1 cellular context compared by ENCODE assay signal in genomic region chr1:53685272-53686051, GRCh38.
TF ChIP-seq lines count a peak whose summit lies in the region.

No MANE protein-coding gene starts in this region.

TF ChIP-seq in IMR-90, 13 proteins besides CTCF, POLR2A, EP300 and RAD21 (continued from another document):
- TF ChIP-seq, protein P1, sequence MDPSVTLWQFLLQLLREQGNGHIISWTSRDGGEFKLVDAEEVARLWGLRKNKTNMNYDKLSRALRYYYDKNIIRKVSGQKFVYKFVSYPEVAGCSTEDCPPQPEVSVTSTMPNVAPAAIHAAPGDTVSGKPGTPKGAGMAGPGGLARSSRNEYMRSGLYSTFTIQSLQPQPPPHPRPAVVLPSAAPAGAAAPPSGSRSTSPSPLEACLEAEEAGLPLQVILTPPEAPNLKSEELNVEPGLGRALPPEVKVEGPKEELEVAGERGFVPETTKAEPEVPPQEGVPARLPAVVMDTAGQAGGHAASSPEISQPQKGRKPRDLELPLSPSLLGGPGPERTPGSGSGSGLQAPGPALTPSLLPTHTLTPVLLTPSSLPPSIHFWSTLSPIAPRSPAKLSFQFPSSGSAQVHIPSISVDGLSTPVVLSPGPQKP (IDR thresholded peaks at IDR 0.05; ENCODE audit: borderline replicate concordance, low read depth, low read length): no peak
- no peak for TF ChIP-seq NFE2L2 (IDR thresholded peaks at IDR 0.05; ENCODE audit: low read depth, low read length)
- TF ChIP-seq CEBPB (IDR thresholded peaks at IDR 0.05; ENCODE audit: low read depth, low read length): no peak
- no peak for TF ChIP-seq MAFK (IDR thresholded peaks at IDR 0.05; ENCODE audit: low read depth, low read length)
